Comparison of ENCODE assay signal across 29 cellular contexts in genomic region chr12:124165695-124166094, GRCh38.
"Had no signal": no experiment of that assay in that cellular context is flagged by ENCODE, and none has a peak within 500 bp of the region (broad histone marks: within the 10 kb centered on the region; RNA-seq: fewer than 3 reads in every experiment).

No MANE protein-coding gene starts in this region.

- ATAC-seq: activated CD4-positive, alpha-beta T cell treated with anti-CD3 and anti-CD28 coated beads for 36 hours; activated naive CD8-positive, alpha-beta T cell treated with anti-CD3 and anti-CD28 coated beads, Interleukin-2, amount 50 U/mL, for 24 hours; body of pancreas; SK-N-SH treated with all-trans-retinoic acid at 6 μM for 48 hours had no signal

- H3K4me3 ChIP-seq: ascending aorta, body of pancreas, Peyer's patch, SJSA1 had no signal

- FAIRE-seq: bronchial epithelial cell had no signal

- H3K36me3 ChIP-seq: ascending aorta, Peyer's patch, SJSA1 had no signal

- DNase-seq: activated CD4-positive, alpha-beta memory T cell treated with anti-CD3 and anti-CD28 coated beads, Interleukin-2, amount 10 ng/mL, durations not matched to agents 7 days and 5 days; activated CD4-positive, alpha-beta T cell treated with anti-CD3 and anti-CD28 coated beads for 36 hours; activated CD4-positive, alpha-beta T cell treated with anti-CD3 and anti-CD28 coated beads, Interleukin-2, amount 50 U/mL, for 1 hour; activated CD4-positive, CD25-positive, alpha-beta regulatory T cell; activated effector memory CD4-positive, alpha-beta T cell treated with Interleukin-2 at 50 U/mL for 16 hours; activated naive CD4-positive, alpha-beta T cell; activated naive CD8-positive, alpha-beta T cell treated with anti-CD3 and anti-CD28 coated beads, Interleukin-2, amount 50 U/mL, for 24 hours; activated T-cell treated with anti-CD3 and anti-CD28 coated beads, Interleukin-2, amount 50 U/mL, for 24 hours; amniotic stem cell; body of pancreas; central memory CD4-positive, alpha-beta T cell; NCI-H1092 treated with DMSO at 0.1 percent for 48 hours; NCI-H1417 treated with DMSO at 0.1 percent for 48 hours; NCI-H1694; NCI-H2029; NCI-H2107; NCI-H2171 treated with DMSO at 0.1 percent for 48 hours; NCI-H345; NCI-H510A; NCI-H69; Peyer's patch; SHP77; T-helper 2 cell; T1000 had no signal

- H3K9me3 ChIP-seq: ascending aorta, body of pancreas, Peyer's patch had no signal

- H3K27me3 ChIP-seq: ascending aorta, body of pancreas, Peyer's patch, SJSA1 had no signal

- H3K27ac ChIP-seq: ascending aorta, body of pancreas, Peyer's patch, SJSA1, VCaP had no signal

- H3K4me1 ChIP-seq: ascending aorta, body of pancreas, Peyer's patch, SJSA1 had no signal
